1 cellular context compared by ENCODE assay signal in genomic region chr1:204623365-204623893, GRCh38.
TF ChIP-seq lines count a peak whose summit lies in the region.

No MANE protein-coding gene starts in this region.

TF ChIP-seq in K562, 482 proteins besides CTCF, POLR2A, EP300 and RAD21 (continued from another document and continues in another):
- no peak for TF ChIP-seq CHD7 (IDR thresholded peaks at IDR 0.05; ENCODE audit: low read depth, low read length)
- peak; percentile 7 for TF ChIP-seq MEIS2 (IDR thresholded peaks at IDR 0.05; ENCODE audit: partially characterized antibody)
- no peak for TF ChIP-seq NR2F6 (CRISPR knock-in tag; IDR thresholded peaks at IDR 0.05)
- no peak for TF ChIP-seq FOXA1 (IDR thresholded peaks at IDR 0.05; ENCODE audit: borderline replicate concordance)
- TF ChIP-seq CREB5 (CRISPR knock-in tag; IDR thresholded peaks at IDR 0.05) = no peak
- no peak for TF ChIP-seq ZNF431 (CRISPR knock-in tag; IDR thresholded peaks at IDR 0.05)
- TF ChIP-seq IRF1 (CRISPR knock-in tag; IDR thresholded peaks at IDR 0.05; ENCODE audit: borderline replicate concordance) = no peak
- TF ChIP-seq TFE3 (CRISPR knock-in tag; IDR thresholded peaks at IDR 0.05) = no peak
- TF ChIP-seq NFE2L1 (tag; IDR thresholded peaks at IDR 0.05; ENCODE audit: borderline replicate concordance, low read depth) = no peak
- TF ChIP-seq MCM7 (IDR thresholded peaks at IDR 0.05) = no peak
- TF ChIP-seq STAT5A (IDR thresholded peaks at IDR 0.05; ENCODE audit: borderline replicate concordance, low read length) = no peak
- TF ChIP-seq ZBTB40 (IDR thresholded peaks at IDR 0.05) = no peak
- no peak for TF ChIP-seq ZBTB40 (CRISPR knock-in tag; IDR thresholded peaks at IDR 0.05)
- TF ChIP-seq DPF2 (IDR thresholded peaks at IDR 0.05) = peak; percentile 87
- TF ChIP-seq ZBTB26 (CRISPR knock-in tag; IDR thresholded peaks at IDR 0.05) = no peak
- no peak for TF ChIP-seq ARID2 (IDR thresholded peaks at IDR 0.05)
- TF ChIP-seq TAF15 (IDR thresholded peaks at IDR 0.05; ENCODE audit: low read depth, low read length) = no peak
- TF ChIP-seq ZNF384 (IDR thresholded peaks at IDR 0.05; ENCODE audit: low read depth, low read length) = no peak
- TF ChIP-seq GTF2E2 (tag; IDR thresholded peaks at IDR 0.05) = 0 out of 2 replicates have a peak, but pooled peaks have one; percentile 41
- no peak for TF ChIP-seq SMAD3 (CRISPR knock-in tag; conservative IDR thresholded peaks at IDR 0.05)
- no peak for TF ChIP-seq RFX1 (IDR thresholded peaks at IDR 0.05)
- TF ChIP-seq FOXM1 (IDR thresholded peaks at IDR 0.05; ENCODE audit: low read depth) = no peak
- TF ChIP-seq FOXM1 (CRISPR knock-in tag; IDR thresholded peaks at IDR 0.05; ENCODE audit: low read depth) = no peak
- peak; percentile 86; the same call in 1 of the 2 replicates for TF ChIP-seq MYNN (IDR thresholded peaks at IDR 0.05)
- TF ChIP-seq MYNN (CRISPR knock-in tag; IDR thresholded peaks at IDR 0.05) = no peak
- no peak for TF ChIP-seq ZNF239 (CRISPR knock-in tag; IDR thresholded peaks at IDR 0.05)
- no peak for TF ChIP-seq CREB3L1 (IDR thresholded peaks at IDR 0.05; ENCODE audit: borderline replicate concordance, low read depth)
- TF ChIP-seq PPARD (CRISPR knock-in tag; IDR thresholded peaks at IDR 0.05) = no peak
- TF ChIP-seq SP1 (CRISPR knock-in tag; IDR thresholded peaks at IDR 0.05) = no peak; the same call in 1 of the 2 replicates
- no peak for TF ChIP-seq ZSCAN32 (CRISPR knock-in tag; IDR thresholded peaks at IDR 0.05)
- TF ChIP-seq KAT7 (CRISPR knock-in tag; IDR thresholded peaks at IDR 0.05; ENCODE audit: borderline replicate concordance) = no peak
